ENCODE assay signal across 9 cellular contexts in the genomic region with DNA sequence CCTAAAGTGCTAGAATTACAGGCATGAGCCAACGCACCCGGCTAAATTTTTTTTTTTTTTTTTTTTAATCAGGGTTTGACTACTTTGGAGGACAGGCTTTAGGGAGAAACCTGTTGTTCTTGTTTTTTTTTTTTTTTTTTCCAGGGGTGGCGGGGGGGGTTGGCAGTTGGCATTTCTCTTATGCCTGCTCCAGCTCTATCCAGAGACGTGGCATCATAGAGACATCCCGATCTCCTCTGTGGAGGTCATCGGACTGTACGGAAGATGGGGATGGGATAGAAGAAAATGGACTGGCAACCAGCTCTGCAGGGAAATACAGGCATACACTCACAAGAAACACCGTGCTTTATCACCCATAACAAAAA.
A peak's percentile ranks its signal among the peaks of the same experiment; 100 is the strongest.
DNase-seq lines count a peak whose midpoint lies in the region; ATAC-seq and TF ChIP-seq lines count a peak whose summit lies in the region.
"Had no signal": no experiment of that assay in that cellular context is flagged by ENCODE, and none has a peak within 500 bp of the region (broad histone marks: within the 10 kb centered on the region; RNA-seq: fewer than 3 reads in every experiment).

No MANE protein-coding gene starts in this region.

- H3K4me3 Mint-ChIP-seq in activated CD4-positive, alpha-beta T cell treated with anti-CD3 and anti-CD28 coated beads, Interleukin-2, amount 10 ng/mL, durations not matched to agents 7 days and 5 days = peak overlapping the region; percentile 34

- H3K27me3 Mint-ChIP-seq in activated CD4-positive, alpha-beta T cell treated with anti-CD3 and anti-CD28 coated beads, Interleukin-2, amount 10 ng/mL, durations not matched to agents 7 days and 5 days = no peaks in the 10 kb centered on the region

- no peak overlapping the region for H3K27ac Mint-ChIP-seq in activated CD4-positive, alpha-beta T cell treated with anti-CD3 and anti-CD28 coated beads, Interleukin-2, amount 10 ng/mL, durations not matched to agents 7 days and 5 days

- H3K27ac ChIP-seq in ascending aorta = peak overlapping the region; percentile 52 to 55
- H3K27ac ChIP-seq in left lung = peak overlapping the region; percentile 62 to 74
- peak overlapping the region; percentile 79 for H3K27ac ChIP-seq in subcutaneous abdominal adipose tissue (ENCODE audit: low read depth, low read length)

- no peak for TF ChIP-seq CTCF in ascending aorta (IDR thresholded peaks at IDR 0.05)
- no peak for TF ChIP-seq CTCF in left lung (IDR thresholded peaks at IDR 0.05)
- no peak for TF ChIP-seq CTCF in GM20000 (IDR thresholded peaks at IDR 0.05; ENCODE audit: extremely low read depth, missing control alignments)

- H3K36me3 ChIP-seq in ascending aorta (peaks cover 4 to 8% of the 10 kb centered on the region in 2 donors), left lung (no peaks in the 10 kb centered on the region), subcutaneous abdominal adipose tissue (ENCODE audit: control insufficient read depth in 5 of 5, insufficient read depth in 5 of 5, low read length in 5 of 5) (peaks cover 0 to 25% (median 16%) of the 10 kb centered on the region in 5 donors)
- H3K36me3 ChIP-seq: BE2C had no signal

- H3K9me3 ChIP-seq in ascending aorta (no peaks in the 10 kb centered on the region), left lung (no peaks in the 10 kb centered on the region), subcutaneous abdominal adipose tissue (ENCODE audit: control insufficient read depth in 5 of 5, low read length in 5 of 5) (no peaks in the 10 kb centered on the region)
- H3K9me3 ChIP-seq: BE2C had no signal

- ATAC-seq in left lung = peak; percentile 13

- no peak for DNase-seq in activated CD4-positive, alpha-beta T cell treated with anti-CD3 and anti-CD28 coated beads, Interleukin-2, amount 10 ng/mL, durations not matched to agents 7 days and 5 days
- DNase-seq in activated CD4-positive, alpha-beta T cell treated with anti-CD3 and anti-CD28 coated beads for 48 hours = no peak
- DNase-seq in ascending aorta (ENCODE audit: low spot score in 2 of 2) = no peak
- no peak for DNase-seq in left lung
- DNase-seq in activated CD8-positive, alpha-beta memory T cell treated with anti-CD3 and anti-CD28 coated beads for 24 hours = no peak
- DNase-seq in AML-193 (lab: John Stamatoyannopoulos, UW) = no peak
- DNase-seq in GM20000 (ENCODE audit: low spot score) = no peak
- DNase-seq: BE2C had no signal

- intact Hi-C loops in ascending aorta (cut with DNase I) = no loop called here
- intact Hi-C loops in left lung (cut with DNase I) = no loop called here

- peaks cover 4% of the 10 kb centered on the region for H3K9me3 Mint-ChIP-seq in activated CD4-positive, alpha-beta T cell treated with anti-CD3 and anti-CD28 coated beads, Interleukin-2, amount 10 ng/mL, durations not matched to agents 7 days and 5 days

- CTCF ChIA-PET in activated CD4-positive, alpha-beta T cell treated with anti-CD3 and anti-CD28 coated beads, Interleukin-2, amount 10 ng/mL, durations not matched to agents 7 days and 5 days (lab: Charles Lee) = interaction anchor here (0.6 to 1.6 kb wide), 4 partner anchors 11 to 556 kb away, joined by 3 to 6 read pairs (median 4); partner anchors contain the start of gene MCM10

- H3K27me3 ChIP-seq in ascending aorta (no peaks in the 10 kb centered on the region), left lung (no peaks in the 10 kb centered on the region), subcutaneous abdominal adipose tissue (ENCODE audit: control insufficient read depth in 5 of 5, insufficient read depth in 4 of 5, low read length in 5 of 5) (no peaks in the 10 kb centered on the region)
- H3K27me3 ChIP-seq: BE2C had no signal

- H3K4me1 ChIP-seq in ascending aorta = peaks cover 0 to 15% of the 10 kb centered on the region in 2 donors
- peaks cover 32 to 40% of the 10 kb centered on the region in 2 donors for H3K4me1 ChIP-seq in left lung
- H3K4me1 ChIP-seq in subcutaneous abdominal adipose tissue (ENCODE audit: control insufficient read depth in 5 of 5, insufficient read depth in 5 of 5, low read length in 5 of 5) = peaks cover 4 to 50% (median 34%) of the 10 kb centered on the region in 5 donors
- H3K4me1 ChIP-seq: BE2C had no signal

- peaks cover 21% of the 10 kb centered on the region for H3K4me1 Mint-ChIP-seq in activated CD4-positive, alpha-beta T cell treated with anti-CD3 and anti-CD28 coated beads, Interleukin-2, amount 10 ng/mL, durations not matched to agents 7 days and 5 days

- H3K9ac ChIP-seq in subcutaneous abdominal adipose tissue (ENCODE audit: low read length in 5 of 5) = no peak overlapping the region

- H3K36me3 Mint-ChIP-seq in activated CD4-positive, alpha-beta T cell treated with anti-CD3 and anti-CD28 coated beads, Interleukin-2, amount 10 ng/mL, durations not matched to agents 7 days and 5 days (ENCODE audit: low read depth) = no peaks in the 10 kb centered on the region

- peak overlapping the region; percentile 33 to 42 for H3K4me3 ChIP-seq in ascending aorta
- peak overlapping the region in 1 of 2 donors; percentile 16 for H3K4me3 ChIP-seq in left lung
- H3K4me3 ChIP-seq in subcutaneous abdominal adipose tissue (ENCODE audit: low read depth in 1 of 5, low read length in 5 of 5) = peak overlapping the region in 3 of 5 donors; percentile 10 to 52 (median 47)

- POLR2A ChIA-PET in activated CD4-positive, alpha-beta T cell treated with anti-CD3 and anti-CD28 coated beads, Interleukin-2, amount 10 ng/mL, durations not matched to agents 7 days and 5 days (lab: Charles Lee) = no interaction called here
